In genomic region chr2:8193686-8194615, GRCh38 we compare ENCODE assay signal across 11 cellular contexts.
DNase-seq lines count a peak whose midpoint lies in the region; ATAC-seq and TF ChIP-seq lines count a peak whose summit lies in the region.
"Had no signal": no experiment of that assay in that cellular context is flagged by ENCODE, and none has a peak within 500 bp of the region (broad histone marks: within the 10 kb centered on the region; RNA-seq: fewer than 3 reads in every experiment).

No MANE protein-coding gene starts in this region.

- no peaks in the 10 kb centered on the region for H3K9me2 ChIP-seq in neural cell (ENCODE audit: insufficient read depth, low read length)

- TF ChIP-seq CTCF in WERI-Rb-1 (IDR thresholded peaks at IDR 0.05; ENCODE audit: low read depth, low read length) (no peak), neural cell (IDR thresholded peaks at IDR 0.05; ENCODE audit: poor library complexity, severe bottlenecking) (no peak)

- H3K4me3 ChIP-seq in HUES48 (ENCODE audit: low read depth, low read length) (no peak overlapping the region), WERI-Rb-1 (ENCODE audit: low read depth, low read length) (no peak overlapping the region), neural cell (ENCODE audit: low read length) (peak overlapping the region; percentile 43)

- H3K27ac ChIP-seq in HUES48 (ENCODE audit: low read depth, low read length) (peak overlapping the region; percentile 51), WERI-Rb-1 (no peak overlapping the region), neural cell (ENCODE audit: low read length) (peak overlapping the region; percentile 41)

- TF ChIP-seq RAD21 in neural cell (conservative IDR thresholded peaks at IDR 0.05): no peak

- H3K4me1 ChIP-seq in HUES48 (ENCODE audit: control insufficient read depth, insufficient read depth, low read length): peaks cover 19% of the 10 kb centered on the region

- H3K36me3 ChIP-seq in HUES48 (ENCODE audit: control insufficient read depth, insufficient read depth, low read length) (no peaks in the 10 kb centered on the region), WERI-Rb-1 (no peaks in the 10 kb centered on the region), neural cell (ENCODE audit: insufficient read depth, low read length) (no peaks in the 10 kb centered on the region)

- TF ChIP-seq EP300 in neural cell (conservative IDR thresholded peaks at IDR 0.05; ENCODE audit: poor library complexity, severe bottlenecking): peak; percentile 48

- no peaks in the 10 kb centered on the region for H4K20me1 ChIP-seq in neural cell (ENCODE audit: insufficient read depth)

- H3K27me3 ChIP-seq in HUES48 (ENCODE audit: control insufficient read depth, insufficient read depth, low read length) (no peaks in the 10 kb centered on the region), WERI-Rb-1 (ENCODE audit: insufficient read depth, low read depth, severe bottlenecking) (no peaks in the 10 kb centered on the region), neural cell (ENCODE audit: insufficient read depth, low read depth, low read length) (no peaks in the 10 kb centered on the region)

- peak overlapping the region; percentile 49 for H3K4me2 ChIP-seq in neural cell (ENCODE audit: low read length)

- in situ Hi-C loops in ACHN (cut with HindIII; ENCODE audit: low pct_ligation_motif_present, low pct_unique_long_range_greater_than_20kb, low sequenced_read_pairs): no loop called here

- H3K9ac ChIP-seq in HUES48 (ENCODE audit: low read depth, low read length): no peak overlapping the region
- H3K9ac ChIP-seq in neural cell (ENCODE audit: low read length): peak overlapping the region; percentile 15

- DNase-seq in NCI-H2107 (lab: John Stamatoyannopoulos, UW): peak; percentile 67
- DNase-seq in WERI-Rb-1: peak; percentile 76
- DNase-seq in RKO (ENCODE audit: low spot score): no peak
- no peak for DNase-seq in ACHN
- DNase-seq: activated naive CD4-positive, alpha-beta T cell treated with Interleukin-2 at 50 U/mL for 16 hours; Caco-2; posterior cingulate gyrus had no signal

- ATAC-seq in GM21381 (IDR thresholded peaks at IDR 0.05; ENCODE audit: unreplicated experiment) (no peak), GM21619 (IDR thresholded peaks at IDR 0.05; ENCODE audit: unreplicated experiment) (no peak)

- H3K9me3 ChIP-seq in HUES48 (ENCODE audit: control insufficient read depth, insufficient read depth, low read length): no peaks in the 10 kb centered on the region
- no peaks in the 10 kb centered on the region for H3K9me3 ChIP-seq in WERI-Rb-1 (ENCODE audit: severe bottlenecking)
- no peaks in the 10 kb centered on the region for H3K9me3 ChIP-seq in neural cell (ENCODE audit: low read length)
- H3K9me3 ChIP-seq: Caco-2 had no signal

- no peaks in the 10 kb centered on the region for H3F3A ChIP-seq in neural cell (ENCODE audit: insufficient read depth, low read length, poor library complexity, severe bottlenecking)

- H2AFZ ChIP-seq in neural cell (ENCODE audit: low read depth, low read length): peak overlapping the region; percentile 9

- no peaks in the 10 kb centered on the region for H3K79me2 ChIP-seq in neural cell (replicated peaks; ENCODE audit: insufficient read depth, low read length)

TF ChIP-seq in neural cell, 6 proteins besides CTCF, POLR2A, EP300 and RAD21:
- peak; percentile 30 for TF ChIP-seq SMC3 (conservative IDR thresholded peaks at IDR 0.05; ENCODE audit: poor library complexity)
- no peak for TF ChIP-seq TAF1 (IDR thresholded peaks at IDR 0.05; ENCODE audit: low read depth)
- no peak for TF ChIP-seq EZH2 (IDR thresholded peaks at IDR 0.05; ENCODE audit: borderline replicate concordance, insufficient read depth, low read length, poor library complexity, severe bottlenecking)
- TF ChIP-seq MXI1 (conservative IDR thresholded peaks at IDR 0.05; ENCODE audit: poor library complexity, severe bottlenecking): no peak
- TF ChIP-seq REST (IDR thresholded peaks at IDR 0.05; ENCODE audit: borderline replicate concordance): no peak
- TF ChIP-seq POLR2AphosphoS5 (IDR thresholded peaks at IDR 0.05): peak; percentile 72
TF ChIP-seq in neural cell: peak in this region for 2.

Comparison
In these comparisons a context has a peak if more than half of its experiments do, and no peak if none do; other contexts are left out.
1. DNase-seq: peak in NCI-H2107 (single experiment) and WERI-Rb-1 (single experiment); none in RKO (single experiment) and ACHN (single experiment).